8 cellular contexts compared by ENCODE assay signal in genomic region chr13:20567881-20568528, GRCh38. TPM values are rescaled to one million over a fixed set of nuclear protein-coding genes. Genes with fewer than 3 reads are reported as not detected.
DNase-seq lines count a peak whose midpoint lies in the region; ATAC-seq, FAIRE-seq and TF ChIP-seq lines count a peak whose summit lies in the region.

No MANE protein-coding gene starts in this region.

- peaks cover 3 to 7% (median 4%) of the 10 kb centered on the region in 3 donors for H3K36me3 Mint-ChIP-seq in CD8-positive, alpha-beta memory T cell
- H3K36me3 Mint-ChIP-seq in endothelial cell (ENCODE audit: low read depth, unreplicated experiment): peaks cover 14% of the 10 kb centered on the region

- H3K4me1 Mint-ChIP-seq in CD8-positive, alpha-beta memory T cell: peaks cover 16 to 21% (median 18%) of the 10 kb centered on the region in 3 donors
- H3K4me1 Mint-ChIP-seq in endothelial cell (ENCODE audit: unreplicated experiment): peaks cover 7% of the 10 kb centered on the region

- H3K9me3 ChIP-seq in CD8-positive, alpha-beta memory T cell (ENCODE audit: low read length): no peaks in the 10 kb centered on the region
- H3K9me3 ChIP-seq in OCI-LY3 (ENCODE audit: insufficient read depth, low read length) (peaks cover 13% of the 10 kb centered on the region; the same call in 1 of the 2 replicates), osteoblast (ENCODE audit: low read depth, low read length) (peaks cover 6% of the 10 kb centered on the region)

- no peaks in the 10 kb centered on the region for H3K36me3 ChIP-seq in CD8-positive, alpha-beta memory T cell (ENCODE audit: insufficient read depth, low read length)
- peaks cover 4% of the 10 kb centered on the region for H3K36me3 ChIP-seq in OCI-LY3 (replicated peaks; ENCODE audit: low read depth, low read length)
- H3K36me3 ChIP-seq in osteoblast (ENCODE audit: insufficient read depth, low read length): no peaks in the 10 kb centered on the region

- H3K27ac Mint-ChIP-seq in CD8-positive, alpha-beta memory T cell: peak overlapping the region; percentile 7 to 96 (median 90)
- peak overlapping the region; percentile 95 for H3K27ac Mint-ChIP-seq in endothelial cell (ENCODE audit: unreplicated experiment)

- TF ChIP-seq CTCF in OCI-LY3 (IDR thresholded peaks at IDR 0.05; ENCODE audit: low read depth, low read length) (no peak), endothelial cell (IDR thresholded peaks at IDR 0.05; ENCODE audit: unreplicated experiment) (no peak), osteoblast (IDR thresholded peaks at IDR 0.05; ENCODE audit: extremely low read depth, low read depth, low read length) (no peak)

- peak overlapping the region; percentile 78 for H3K4me3 ChIP-seq in CD8-positive, alpha-beta memory T cell (ENCODE audit: low read length)
- H3K4me3 ChIP-seq in OCI-LY3 (ENCODE audit: low read length) (peak overlapping the region; percentile 86), osteoblast (ENCODE audit: insufficient read depth, low read length) (peak overlapping the region; percentile 83)

- H2AFZ ChIP-seq in OCI-LY3 (ENCODE audit: low read depth, low read length) (no peak overlapping the region), osteoblast (ENCODE audit: low read length) (peak overlapping the region; percentile 91)

- no peak for DNase-seq in CD8-positive, alpha-beta memory T cell
- DNase-seq in endothelial cell (ENCODE audit: low spot score) (no peak), osteoblast (ENCODE audit: insufficient read length, low spot score, missing footprints) (no peak), frontal cortex (ENCODE audit: low spot score in 2 of 2) (no peak)
- no peak for DNase-seq in stimulated activated CD4-positive, alpha-beta T cell treated with anti-CD3 and anti-CD28 coated beads, Interleukin-2, amount 100 ng/mL, for 24 hours
- DNase-seq in stimulated activated CD4-positive, alpha-beta T cell treated with anti-CD3 and anti-CD28 coated beads, Interleukin-12 subunit alpha, Interleukin-12 subunit beta, amount 100 ng/mL, for 4 hours: no peak

- CTCF ChIA-PET in CD8-positive, alpha-beta memory T cell (lab: Charles Lee): interaction anchor here (0.9 kb wide), 1 partner anchor 136 kb away, joined by 3 read pairs; the partner anchor contains the start of gene IL17D

- POLR2A ChIA-PET in CD8-positive, alpha-beta memory T cell (lab: Charles Lee): interaction anchor here (0.6 to 1.0 kb wide), 3 partner anchors 43 to 333 kb away, joined by 3 to 4 read pairs (median 3); partner anchors contain the start of gene IL17D

- no peaks in the 10 kb centered on the region for H3K27me3 ChIP-seq in CD8-positive, alpha-beta memory T cell (ENCODE audit: insufficient read depth, low read length, poor library complexity, severe bottlenecking)
- H3K27me3 ChIP-seq in OCI-LY3 (ENCODE audit: low read depth, low read length): no peaks in the 10 kb centered on the region
- no peaks in the 10 kb centered on the region for H3K27me3 ChIP-seq in osteoblast (ENCODE audit: insufficient read depth, low read length)

- peaks cover 0 to 4% (median 2%) of the 10 kb centered on the region in 5 donors for H3K9me3 Mint-ChIP-seq in CD8-positive, alpha-beta memory T cell
- no peaks in the 10 kb centered on the region for H3K9me3 Mint-ChIP-seq in endothelial cell (ENCODE audit: unreplicated experiment)

- ATAC-seq in GM19463 (IDR thresholded peaks at IDR 0.05; ENCODE audit: unreplicated experiment): no peak

- H3K9ac ChIP-seq in OCI-LY3 (ENCODE audit: low read length): peak overlapping the region; percentile 80

- H4K20me1 ChIP-seq in OCI-LY3 (ENCODE audit: insufficient read depth, low read length) (no peaks in the 10 kb centered on the region), osteoblast (ENCODE audit: insufficient read depth, low read length) (no peaks in the 10 kb centered on the region)

- no peaks in the 10 kb centered on the region for H3K27me3 Mint-ChIP-seq in CD8-positive, alpha-beta memory T cell
- H3K27me3 Mint-ChIP-seq in endothelial cell (ENCODE audit: unreplicated experiment): peaks cover 12% of the 10 kb centered on the region

- H3K4me1 ChIP-seq in CD8-positive, alpha-beta memory T cell (ENCODE audit: insufficient read depth, low read length): peaks cover 12% of the 10 kb centered on the region
- H3K4me1 ChIP-seq in OCI-LY3 (ENCODE audit: low read length) (peaks cover 19% of the 10 kb centered on the region), osteoblast (ENCODE audit: insufficient read depth, low read length) (peaks cover 13% of the 10 kb centered on the region)

- no peak for FAIRE-seq in frontal cortex (lab: Jason Lieb, UNC)

- peak overlapping the region; percentile 69 for H3K27ac ChIP-seq in CD8-positive, alpha-beta memory T cell (ENCODE audit: low read depth, low read length)
- H3K27ac ChIP-seq in OCI-LY3 (ENCODE audit: low read length): no peak overlapping the region
- peak overlapping the region; percentile 94 for H3K27ac ChIP-seq in osteoblast (ENCODE audit: low read depth, low read length)

- H3K4me3 Mint-ChIP-seq in CD8-positive, alpha-beta memory T cell: peak overlapping the region; percentile 89 to 97 (median 92)
- H3K4me3 Mint-ChIP-seq in endothelial cell (ENCODE audit: unreplicated experiment): peak overlapping the region; percentile 92

- H3K79me2 ChIP-seq in OCI-LY3 (ENCODE audit: low read length): 0 out of 2 replicates have a peak, but pooled peaks cover 4% of the 10 kb centered on the region
- peaks cover 9% of the 10 kb centered on the region for H3K79me2 ChIP-seq in osteoblast (ENCODE audit: insufficient read depth, low read length)

- peak overlapping the region; percentile 92 for H3K4me2 ChIP-seq in OCI-LY3 (ENCODE audit: low read length)
- peak overlapping the region; percentile 97 for H3K4me2 ChIP-seq in osteoblast (ENCODE audit: insufficient read depth, low read length)

RNA-seq across cellular contexts. Expression of gene IFT88, which starts 1.0 kb away (rescaled TPM):
- 1 to 10 TPM; 4.2 to 4.9 TPM for total RNA-seq in CD8-positive, alpha-beta memory T cell
- polyA plus RNA-seq in CD8-positive, alpha-beta memory T cell: 7.2 TPM
- total RNA-seq in endothelial cell (ENCODE audit: unreplicated experiment) (7.8 TPM), osteoblast (20.3 and 20.9 TPM in 2 replicates), frontal cortex (23.6 TPM)

RNA-seq across cellular contexts. Expression of gene CRYL1, which starts 42.3 kb away (rescaled TPM):
- total RNA-seq in CD8-positive, alpha-beta memory T cell: 1 to 10 TPM; 7.2 to 7.8 TPM
- 36.1 TPM for polyA plus RNA-seq in CD8-positive, alpha-beta memory T cell
- total RNA-seq in endothelial cell (ENCODE audit: unreplicated experiment) (4.8 TPM), osteoblast (12.7 and 13.0 TPM in 2 replicates), frontal cortex (14.3 TPM)
